In genomic region chr9:105835721-105836120, GRCh38 we compare ENCODE assay signal across 17 cellular contexts.
DNase-seq lines count a peak whose midpoint lies in the region; ATAC-seq and TF ChIP-seq lines count a peak whose summit lies in the region.
"Had no signal": no experiment of that assay in that cellular context is flagged by ENCODE, and none has a peak within 500 bp of the region (broad histone marks: within the 10 kb centered on the region; RNA-seq: fewer than 3 reads in every experiment).

No MANE protein-coding gene starts in this region.

- peaks cover 3% of the 10 kb centered on the region for H3K27me3 Mint-ChIP-seq in activated T-cell treated with anti-CD3 and anti-CD28 coated beads, Interleukin-2, amount 50 U/mL, for 4 hours (ENCODE audit: low read depth)
- H3K27me3 Mint-ChIP-seq: naive thymus-derived CD4-positive, alpha-beta T cell; type B pancreatic cell had no signal

- no peaks in the 10 kb centered on the region for H3K36me3 ChIP-seq in esophagus muscularis mucosa

- intact Hi-C loops in esophagus muscularis mucosa (cut with DNase I) = no loop called here

- H3K4me1 ChIP-seq in esophagus muscularis mucosa = no peaks in the 10 kb centered on the region

- H3K27ac ChIP-seq in esophagus muscularis mucosa (replicated peaks in 1 of 4) = no peak overlapping the region

- no peak for TF ChIP-seq EP300 in esophagus muscularis mucosa (IDR thresholded peaks at IDR 0.05)

- TF ChIP-seq POLR2A in esophagus muscularis mucosa (IDR thresholded peaks at IDR 0.05; ENCODE audit: low read depth) = no peak

- H3K4me1 Mint-ChIP-seq in activated T-cell treated with anti-CD3 and anti-CD28 coated beads, Interleukin-2, amount 50 U/mL, for 4 hours (ENCODE audit: low read depth) = no peaks in the 10 kb centered on the region
- H3K4me1 Mint-ChIP-seq: naive thymus-derived CD4-positive, alpha-beta T cell had no signal

- no peak for TF ChIP-seq CTCF in esophagus muscularis mucosa (IDR thresholded peaks at IDR 0.05)

- no peaks in the 10 kb centered on the region for H3K27me3 ChIP-seq in esophagus muscularis mucosa

- DNase-seq in DMS 273 treated with DMSO at 0.1 percent for 48 hours (lab: John Stamatoyannopoulos, UW) (peak; percentile 42), NCI-H1092 (lab: John Stamatoyannopoulos, UW) (peak; percentile 50), NCI-H748 (lab: John Stamatoyannopoulos, UW; ENCODE audit: unreplicated experiment) (peak; percentile 86), esophagus muscularis mucosa (ENCODE audit: extremely low spot score) (peak; percentile 83), MV-4-11 (lab: John Stamatoyannopoulos, UW) (no peak), NCI-H524 treated with DMSO at 0.1 percent for 48 hours (lab: John Stamatoyannopoulos, UW) (no peak)
- DNase-seq in activated T-cell treated with anti-CD3 and anti-CD28 coated beads, Interleukin-2, amount 50 U/mL, for 4 hours = no peak
- DNase-seq: activated CD4-positive, alpha-beta T cell treated with anti-CD3 and anti-CD28 coated beads for 1 hour; activated naive CD4-positive, alpha-beta T cell; AML-193; naive thymus-derived CD4-positive, alpha-beta T cell; NCI-H1436; posterior cingulate gyrus; stimulated activated naive CD8-positive, alpha-beta T cell treated with anti-CD3 and anti-CD28 coated beads, Interleukin-15, Interleukin-2, amounts not matched to agents 100 U/mL and 50 U/mL, for 24 hours had no signal

- H3K9me3 Mint-ChIP-seq in activated T-cell treated with anti-CD3 and anti-CD28 coated beads, Interleukin-2, amount 50 U/mL, for 4 hours = no peaks in the 10 kb centered on the region
- H3K9me3 Mint-ChIP-seq: T-helper 2 cell treated with Interferon-gamma antibody and Interleukin-4, amounts not matched to agents 5 μg/mL and 100 μg/mL, for 36 hours; type B pancreatic cell had no signal

- no peak overlapping the region for H3K4me3 Mint-ChIP-seq in activated T-cell treated with anti-CD3 and anti-CD28 coated beads, Interleukin-2, amount 50 U/mL, for 4 hours
- H3K4me3 Mint-ChIP-seq: naive thymus-derived CD4-positive, alpha-beta T cell; T-helper 2 cell treated with Interferon-gamma antibody and Interleukin-4, amounts not matched to agents 5 μg/mL and 100 μg/mL, for 36 hours; type B pancreatic cell had no signal

- 30% methylated on average over 7 of the region's 7 CpGs for WGBS in esophagus muscularis mucosa

- no peaks in the 10 kb centered on the region for H3K36me3 Mint-ChIP-seq in activated T-cell treated with anti-CD3 and anti-CD28 coated beads, Interleukin-2, amount 50 U/mL, for 4 hours (ENCODE audit: insufficient read depth)
- H3K36me3 Mint-ChIP-seq: naive thymus-derived CD4-positive, alpha-beta T cell; type B pancreatic cell had no signal

- H3K4me3 ChIP-seq in esophagus muscularis mucosa = no peak overlapping the region

- no peak for ATAC-seq in activated T-cell treated with anti-CD3 and anti-CD28 coated beads, Interleukin-2, amount 50 U/mL, for 4 hours
- ATAC-seq in GM18517 (IDR thresholded peaks at IDR 0.05; ENCODE audit: unreplicated experiment) = no peak
- ATAC-seq: naive thymus-derived CD4-positive, alpha-beta T cell; stimulated activated naive CD8-positive, alpha-beta T cell treated with anti-CD3 and anti-CD28 coated beads, Interleukin-15, Interleukin-2, amounts not matched to agents 100 U/mL and 50 U/mL, for 24 hours had no signal

- H3K9me3 ChIP-seq in esophagus muscularis mucosa = no peaks in the 10 kb centered on the region

Comparison
In these comparisons a context has a peak if more than half of its experiments do, and no peak if none do; other contexts are left out.
1. DNase-seq: peak in DMS 273 treated with DMSO at 0.1 percent for 48 hours (single experiment), NCI-H1092 (single experiment), NCI-H748 (single experiment) and esophagus muscularis mucosa (single experiment); none in MV-4-11 (single experiment), activated T-cell treated with anti-CD3 and anti-CD28 coated beads, Interleukin-2, amount 50 U/mL, for 4 hours (single experiment) and NCI-H524 treated with DMSO at 0.1 percent for 48 hours (single experiment).